ENCODE assay signal across 12 cellular contexts in genomic region chr7:150931199-150931869, GRCh38. TPM values are rescaled to one million over a fixed set of nuclear protein-coding genes. Genes with fewer than 3 reads are reported as not detected.
DNase-seq lines count a peak whose midpoint lies in the region; ATAC-seq and TF ChIP-seq lines count a peak whose summit lies in the region.
"Had no signal": no experiment of that assay in that cellular context is flagged by ENCODE, and none has a peak within 500 bp of the region (broad histone marks: within the 10 kb centered on the region; RNA-seq: fewer than 3 reads in every experiment).

No MANE protein-coding gene starts in this region.

- no peak overlapping the region for H3K4me3 Mint-ChIP-seq in activated CD4-positive, alpha-beta T cell treated with anti-CD3 and anti-CD28 coated beads, Interleukin-2, amount 10 ng/mL, durations not matched to agents 7 days and 5 days
- H3K4me3 Mint-ChIP-seq: neural crest cell had no signal

- H3K4me3 ChIP-seq in right lobe of liver, result no peak overlapping the region
- H3K4me3 ChIP-seq: colonic mucosa had no signal

- CTCF ChIA-PET in activated CD4-positive, alpha-beta T cell treated with anti-CD3 and anti-CD28 coated beads, Interleukin-2, amount 10 ng/mL, durations not matched to agents 7 days and 5 days (lab: Charles Lee), result interaction anchor here (0.9 to 1.8 kb wide), 5 partner anchors 8 to 166 kb away, joined by 3 to 4 read pairs (median 4); no protein-coding TSS in a partner anchor

- H3K4me1 Mint-ChIP-seq in activated CD4-positive, alpha-beta T cell treated with anti-CD3 and anti-CD28 coated beads, Interleukin-2, amount 10 ng/mL, durations not matched to agents 7 days and 5 days, result peaks cover 5% of the 10 kb centered on the region
- H3K4me1 Mint-ChIP-seq: neural crest cell had no signal

- no peak for ATAC-seq in stimulated activated naive CD8-positive, alpha-beta T cell treated with anti-CD3 and anti-CD28 coated beads, Interleukin-15, Interleukin-2, amounts not matched to agents 100 U/mL and 50 U/mL, for 24 hours
- no peak for ATAC-seq in right lobe of liver
- no peak for ATAC-seq in GM21723 (IDR thresholded peaks at IDR 0.05; ENCODE audit: unreplicated experiment)
- no peak for ATAC-seq in GM18511 (IDR thresholded peaks at IDR 0.05; ENCODE audit: unreplicated experiment)

- H3K9me3 Mint-ChIP-seq in activated CD4-positive, alpha-beta T cell treated with anti-CD3 and anti-CD28 coated beads, Interleukin-2, amount 10 ng/mL, durations not matched to agents 7 days and 5 days, result no peaks in the 10 kb centered on the region
- H3K9me3 Mint-ChIP-seq: neural crest cell had no signal

- no peak for TF ChIP-seq POLR2A in right lobe of liver (IDR thresholded peaks at IDR 0.05)

- 39% methylated on average over 5 of the region's 7 CpGs for WGBS in right lobe of liver (ENCODE audit: insufficient coverage, low coverage, low lambda C conversion rate, missing lambda C conversion rate)

- POLR2A ChIA-PET in activated CD4-positive, alpha-beta T cell treated with anti-CD3 and anti-CD28 coated beads, Interleukin-2, amount 10 ng/mL, durations not matched to agents 7 days and 5 days (lab: Charles Lee), result no interaction called here

- H3K27ac ChIP-seq in right lobe of liver, result no peak overlapping the region
- H3K27ac ChIP-seq: colonic mucosa had no signal

- DNase-seq in activated CD4-positive, alpha-beta T cell treated with anti-CD3 and anti-CD28 coated beads, Interleukin-2, amount 10 ng/mL, durations not matched to agents 7 days and 5 days, result peak; percentile 26
- no peak for DNase-seq in activated CD4-positive, alpha-beta T cell treated with anti-CD3 and anti-CD28 coated beads for 4 hours
- DNase-seq in NCI-H2227 treated with DMSO at 0.1 percent for 48 hours (lab: John Stamatoyannopoulos, UW) (peak; percentile 26), right lobe of liver (no peak)
- peak; percentile 63 for DNase-seq in activated effector memory CD4-positive, alpha-beta T cell treated with anti-CD3 and anti-CD28 coated beads, Interleukin-2, amount 50 U/mL, for 16 hours
- peak; percentile 32 for DNase-seq in stimulated activated naive CD8-positive, alpha-beta T cell treated with anti-CD3 and anti-CD28 coated beads, Interleukin-15, Interleukin-2, amounts not matched to agents 100 U/mL and 50 U/mL, for 24 hours
- DNase-seq: colonic mucosa; H7; stimulated activated CD4-positive, alpha-beta T cell treated with anti-CD3 and anti-CD28 coated beads, Interleukin-15, amount 100 ng/mL, for 24 hours had no signal

- no peaks in the 10 kb centered on the region for H3K27me3 ChIP-seq in right lobe of liver
- H3K27me3 ChIP-seq: colonic mucosa had no signal

- no peaks in the 10 kb centered on the region for H3K36me3 ChIP-seq in right lobe of liver
- H3K36me3 ChIP-seq: colonic mucosa had no signal

- peaks cover 17% of the 10 kb centered on the region for H3K27me3 Mint-ChIP-seq in activated CD4-positive, alpha-beta T cell treated with anti-CD3 and anti-CD28 coated beads, Interleukin-2, amount 10 ng/mL, durations not matched to agents 7 days and 5 days

- no peaks in the 10 kb centered on the region for H3K4me1 ChIP-seq in right lobe of liver
- H3K4me1 ChIP-seq: colonic mucosa had no signal

- H3K27ac Mint-ChIP-seq in activated CD4-positive, alpha-beta T cell treated with anti-CD3 and anti-CD28 coated beads, Interleukin-2, amount 10 ng/mL, durations not matched to agents 7 days and 5 days, result no peak overlapping the region

- no peaks in the 10 kb centered on the region for H3K9me3 ChIP-seq in right lobe of liver
- H3K9me3 ChIP-seq: colonic mucosa had no signal

- intact Hi-C loops in right lobe of liver (cut with DNase I), result no loop called here

- H3K36me3 Mint-ChIP-seq in activated CD4-positive, alpha-beta T cell treated with anti-CD3 and anti-CD28 coated beads, Interleukin-2, amount 10 ng/mL, durations not matched to agents 7 days and 5 days (ENCODE audit: low read depth), result no peaks in the 10 kb centered on the region

- no peak for TF ChIP-seq CTCF in right lobe of liver (IDR thresholded peaks at IDR 0.05)

RNA-seq across cellular contexts. Expression of gene KCNH2, which starts 46.8 kb away (rescaled TPM):
- total RNA-seq in activated CD4-positive, alpha-beta T cell treated with anti-CD3 and anti-CD28 coated beads, Interleukin-2, amount 10 ng/mL, durations not matched to agents 7 days and 5 days, result under 1 TPM; 0.27 to 0.30 TPM
- total RNA-seq in right lobe of liver, result under 1 TPM in 5 of 6 experiments, not detected in 1; 0.11 to 0.69 (median 0.18) TPM

RNA-seq across cellular contexts. Expression of gene NOS3, which starts 59.5 kb away (rescaled TPM):
- 10 to 100 TPM; 21.6 to 22.3 TPM for total RNA-seq in activated CD4-positive, alpha-beta T cell treated with anti-CD3 and anti-CD28 coated beads, Interleukin-2, amount 10 ng/mL, durations not matched to agents 7 days and 5 days
- total RNA-seq in right lobe of liver, result 1 to 10 TPM; 2.4 to 9.2 (median 5.0) TPM

Comparison
In these comparisons a context has a peak if more than half of its experiments do, and no peak if none do; other contexts are left out.
1. DNase-seq: peak in activated CD4-positive, alpha-beta T cell treated with anti-CD3 and anti-CD28 coated beads, Interleukin-2, amount 10 ng/mL, durations not matched to agents 7 days and 5 days (single experiment), NCI-H2227 treated with DMSO at 0.1 percent for 48 hours (single experiment), activated effector memory CD4-positive, alpha-beta T cell treated with anti-CD3 and anti-CD28 coated beads, Interleukin-2, amount 50 U/mL, for 16 hours (single experiment) and stimulated activated naive CD8-positive, alpha-beta T cell treated with anti-CD3 and anti-CD28 coated beads, Interleukin-15, Interleukin-2, amounts not matched to agents 100 U/mL and 50 U/mL, for 24 hours (single experiment); none in activated CD4-positive, alpha-beta T cell treated with anti-CD3 and anti-CD28 coated beads for 4 hours (0 of 2) and right lobe of liver (0 of 3).